Comparison of ENCODE assay signal across 8 cellular contexts in genomic region chr2:239263937-239264837, GRCh38.
DNase-seq lines count a peak whose midpoint lies in the region; ATAC-seq, FAIRE-seq and TF ChIP-seq lines count a peak whose summit lies in the region.

No MANE protein-coding gene starts in this region.

- peaks cover 80% of the 10 kb centered on the region for H3K4me1 Mint-ChIP-seq in activated naive CD8-positive, alpha-beta T cell treated with anti-CD3 and anti-CD28 coated beads for 36 hours
- H3K4me1 Mint-ChIP-seq in immature natural killer cell, result peaks cover 94 to 95% of the 10 kb centered on the region in 2 donors

- no peak for TF ChIP-seq CTCF in upper lobe of left lung (IDR thresholded peaks at IDR 0.05)

- peak overlapping the region; percentile 80 to 93 (median 90) for H3K27ac ChIP-seq in upper lobe of left lung

- H3K27me3 ChIP-seq in upper lobe of left lung, result no peaks in the 10 kb centered on the region

- peaks cover 2% of the 10 kb centered on the region for H3K27me3 Mint-ChIP-seq in activated naive CD8-positive, alpha-beta T cell treated with anti-CD3 and anti-CD28 coated beads for 36 hours
- peaks cover 5 to 23% (median 17%) of the 10 kb centered on the region in 3 donors for H3K27me3 Mint-ChIP-seq in immature natural killer cell (ENCODE audit: low read depth in 3 of 3)

- H3K4me1 ChIP-seq in upper lobe of left lung, result peaks cover 62 to 77% (median 73%) of the 10 kb centered on the region in 4 donors

- peak; percentile 40 for DNase-seq in activated T-cell treated with anti-CD3 and anti-CD28 coated beads, Interleukin-2, amount 50 U/mL, for 1 hour
- DNase-seq in activated T-cell treated with anti-CD3 and anti-CD28 coated beads for 4 hours, result no peak
- DNase-seq in activated naive CD8-positive, alpha-beta T cell treated with anti-CD3 and anti-CD28 coated beads for 36 hours, result peak; percentile 52
- no peak for DNase-seq in immature natural killer cell
- peak in 1 of 2 donors; percentile 53 for DNase-seq in upper lobe of left lung
- DNase-seq in HTR-8/SVneo (ENCODE audit: insufficient read length, low spot score), result no peak

- TF ChIP-seq EP300 in upper lobe of left lung (IDR thresholded peaks at IDR 0.05), result no peak

- 59 to 61% methylated on average over 19 to 25 of the region's 27 CpGs for WGBS in upper lobe of left lung, 2 donors

- H3K9me3 Mint-ChIP-seq in activated naive CD8-positive, alpha-beta T cell treated with anti-CD3 and anti-CD28 coated beads for 36 hours, result peaks cover 2% of the 10 kb centered on the region
- no peaks in the 10 kb centered on the region for H3K9me3 Mint-ChIP-seq in immature natural killer cell

- H3K4me3 ChIP-seq in upper lobe of left lung, result no peak overlapping the region

- H3K27ac Mint-ChIP-seq in activated naive CD8-positive, alpha-beta T cell treated with anti-CD3 and anti-CD28 coated beads for 36 hours, result peak overlapping the region; percentile 94
- peak overlapping the region; percentile 62 to 97 (median 90) for H3K27ac Mint-ChIP-seq in immature natural killer cell

- FAIRE-seq in HTR-8/SVneo (lab: Jason Lieb, UNC), result no peak

- H3K36me3 Mint-ChIP-seq in activated naive CD8-positive, alpha-beta T cell treated with anti-CD3 and anti-CD28 coated beads for 36 hours, result peaks cover 7% of the 10 kb centered on the region
- H3K36me3 Mint-ChIP-seq in immature natural killer cell, result peaks cover 0 to 4% (median 3%) of the 10 kb centered on the region in 3 donors

- no peaks in the 10 kb centered on the region for H3K9me3 ChIP-seq in upper lobe of left lung

- H3K4me3 Mint-ChIP-seq in activated naive CD8-positive, alpha-beta T cell treated with anti-CD3 and anti-CD28 coated beads for 36 hours, result peak overlapping the region; percentile 34
- H3K4me3 Mint-ChIP-seq in immature natural killer cell, result peak overlapping the region; percentile 6 to 98 (median 48)

- ATAC-seq in upper lobe of left lung (ENCODE audit: low FRiP score in 2 of 2) (no peak), GM21423 (IDR thresholded peaks at IDR 0.05; ENCODE audit: unreplicated experiment) (no peak), HG03565 (IDR thresholded peaks at IDR 0.05; ENCODE audit: unreplicated experiment) (no peak)

- TF ChIP-seq POLR2A in upper lobe of left lung (IDR thresholded peaks at IDR 0.05), result no peak

- no peaks in the 10 kb centered on the region for H3K36me3 ChIP-seq in upper lobe of left lung

Comparison
In these comparisons a context has a peak if more than half of its experiments do, and no peak if none do; other contexts are left out.
1. DNase-seq: peak in activated T-cell treated with anti-CD3 and anti-CD28 coated beads, Interleukin-2, amount 50 U/mL, for 1 hour (single experiment) and activated naive CD8-positive, alpha-beta T cell treated with anti-CD3 and anti-CD28 coated beads for 36 hours (single experiment); none in activated T-cell treated with anti-CD3 and anti-CD28 coated beads for 4 hours (single experiment), immature natural killer cell (0 of 3) and HTR-8/SVneo (single experiment).